ENCODE assay signal across 15 cellular contexts in the genomic region with DNA sequence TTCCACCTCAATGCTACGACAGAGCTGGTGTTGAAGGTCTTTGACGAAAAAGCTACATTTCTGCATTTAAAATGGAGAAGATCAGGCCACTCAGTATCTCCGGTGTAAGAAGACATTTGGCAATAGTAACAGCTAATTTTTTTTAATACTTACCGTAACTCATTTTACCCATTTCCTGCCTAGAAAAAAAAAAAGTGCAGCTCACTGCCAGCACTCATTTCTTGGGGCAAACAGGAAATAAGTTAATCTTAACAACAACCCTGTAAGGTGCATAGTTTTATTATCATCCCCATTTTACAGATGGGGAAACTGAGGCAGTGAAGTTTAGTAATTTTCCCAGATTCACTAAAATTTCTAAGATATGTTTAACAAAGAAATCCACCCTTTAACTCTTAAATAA. TPM values are rescaled to one million over a fixed set of nuclear protein-coding genes. Genes with fewer than 3 reads are reported as not detected.
DNase-seq lines count a peak whose midpoint lies in the region; ATAC-seq and TF ChIP-seq lines count a peak whose summit lies in the region.
"Had no signal": no experiment of that assay in that cellular context is flagged by ENCODE, and none has a peak within 500 bp of the region (broad histone marks: within the 10 kb centered on the region; RNA-seq: fewer than 3 reads in every experiment).

No MANE protein-coding gene starts in this region.

- DNase-seq in activated naive CD4-positive, alpha-beta T cell treated with anti-CD3 and anti-CD28 coated beads, Interleukin-2, amount 50 U/mL, for 16 hours, result no peak
- DNase-seq in GM23338 (ENCODE audit: low spot score), result no peak
- DNase-seq in T-helper 17 cell, result no peak
- DNase-seq in stimulated activated effector memory CD8-positive, alpha-beta T cell treated with anti-CD3 and anti-CD28 coated beads, Interleukin-12 subunit alpha, Interleukin-12 subunit beta, amount 100 ng/mL, for 72 hours (ENCODE audit: low spot score in 2 of 2), result no peak
- DNase-seq in progenitor cell of endocrine pancreas (ENCODE audit: low spot score, unreplicated experiment), result no peak
- DNase-seq in stimulated activated naive CD4-positive, alpha-beta T cell treated with Interleukin-2 at 50 U/mL for 16 hours (lab: John Stamatoyannopoulos, UW), result no peak
- DNase-seq: ACHN, DMS79 treated with DMSO at 0.1 percent for 48 hours, EL had no signal

- H4K20me1 ChIP-seq in GM23338 (replicated peaks; ENCODE audit: insufficient read depth), result no peaks in the 10 kb centered on the region
- H4K20me1 ChIP-seq: BLaER1 treated with 17β-estradiol and CSF1 and Interleukin-3, amounts not matched to agents 10 nM and 100 nM had no signal

- ATAC-seq in GM23338 (no peak), T-helper 17 cell (no peak)
- no peak for ATAC-seq in stimulated activated effector memory CD8-positive, alpha-beta T cell treated with anti-CD3 and anti-CD28 coated beads, Interleukin-12 subunit alpha, Interleukin-12 subunit beta, amount 100 ng/mL, for 72 hours
- ATAC-seq: HCT116 had no signal

- H3K27me3 Mint-ChIP-seq in activated naive CD4-positive, alpha-beta T cell treated with anti-CD3 and anti-CD28 coated beads, Interleukin-2, amount 50 U/mL, for 24 hours, result no peaks in the 10 kb centered on the region
- H3K27me3 Mint-ChIP-seq in GM23338 (ENCODE audit: insufficient read depth, low read depth, poor library complexity), result peaks cover 12% of the 10 kb centered on the region
- peaks cover 6% of the 10 kb centered on the region for H3K27me3 Mint-ChIP-seq in T-helper 17 cell
- H3K27me3 Mint-ChIP-seq in progenitor cell of endocrine pancreas, result peaks cover 18% of the 10 kb centered on the region

- peak overlapping the region; percentile 46 for H3K27ac Mint-ChIP-seq in activated naive CD4-positive, alpha-beta T cell treated with anti-CD3 and anti-CD28 coated beads, Interleukin-2, amount 50 U/mL, for 24 hours
- H3K27ac Mint-ChIP-seq in GM23338 (no peak overlapping the region), T-helper 17 cell (peak overlapping the region; percentile 59), progenitor cell of endocrine pancreas (no peak overlapping the region)
- peak overlapping the region; percentile 17 for H3K27ac Mint-ChIP-seq in stimulated activated effector memory CD8-positive, alpha-beta T cell treated with anti-CD3 and anti-CD28 coated beads, Interleukin-12 subunit alpha, Interleukin-12 subunit beta, amount 100 ng/mL, for 72 hours

- peaks cover 39% of the 10 kb centered on the region for H3K4me1 Mint-ChIP-seq in activated naive CD4-positive, alpha-beta T cell treated with anti-CD3 and anti-CD28 coated beads, Interleukin-2, amount 50 U/mL, for 24 hours
- H3K4me1 Mint-ChIP-seq in GM23338 (peaks cover 11% of the 10 kb centered on the region), T-helper 17 cell (peaks cover 23% of the 10 kb centered on the region), progenitor cell of endocrine pancreas (ENCODE audit: low read depth) (no peaks in the 10 kb centered on the region)
- peaks cover 5% of the 10 kb centered on the region for H3K4me1 Mint-ChIP-seq in stimulated activated effector memory CD8-positive, alpha-beta T cell treated with anti-CD3 and anti-CD28 coated beads, Interleukin-12 subunit alpha, Interleukin-12 subunit beta, amount 100 ng/mL, for 72 hours

- no peaks in the 10 kb centered on the region for H3K79me2 ChIP-seq in GM23338 (replicated peaks; ENCODE audit: insufficient read depth)

- no peaks in the 10 kb centered on the region for H3K36me3 Mint-ChIP-seq in activated naive CD4-positive, alpha-beta T cell treated with anti-CD3 and anti-CD28 coated beads, Interleukin-2, amount 50 U/mL, for 24 hours
- no peaks in the 10 kb centered on the region for H3K36me3 Mint-ChIP-seq in GM23338 (ENCODE audit: low read depth)
- H3K36me3 Mint-ChIP-seq in T-helper 17 cell (ENCODE audit: low read depth), result peaks cover 4% of the 10 kb centered on the region
- no peaks in the 10 kb centered on the region for H3K36me3 Mint-ChIP-seq in stimulated activated effector memory CD8-positive, alpha-beta T cell treated with anti-CD3 and anti-CD28 coated beads, Interleukin-12 subunit alpha, Interleukin-12 subunit beta, amount 100 ng/mL, for 72 hours
- H3K36me3 Mint-ChIP-seq in progenitor cell of endocrine pancreas (ENCODE audit: insufficient read depth), result no peaks in the 10 kb centered on the region
- H3K36me3 Mint-ChIP-seq: CD4-positive, alpha-beta memory T cell had no signal

- no peaks in the 10 kb centered on the region; the same call in 1 of the 2 replicates for H3K36me3 ChIP-seq in GM23338 (ENCODE audit: insufficient read depth)
- H3K36me3 ChIP-seq: BLaER1 treated with 17β-estradiol and CSF1 and Interleukin-3, amounts not matched to agents 10 nM and 100 nM had no signal

- no peaks in the 10 kb centered on the region for H3K4me1 ChIP-seq in GM23338 (ENCODE audit: insufficient read depth)

- H3K27ac ChIP-seq in GM23338 (ENCODE audit: low read depth), result no peak overlapping the region
- H3K27ac ChIP-seq: HL-60 had no signal

- H3K4me2 ChIP-seq in GM23338, result no peak overlapping the region

- no peak overlapping the region for H3K4me3 ChIP-seq in GM23338
- H3K4me3 ChIP-seq: BLaER1 treated with 17β-estradiol and CSF1 and Interleukin-3, amounts not matched to agents 10 nM and 100 nM had no signal

- H3K9me3 ChIP-seq in T-helper 17 cell (ENCODE audit: control insufficient read depth, low read length, poor library complexity, severe bottlenecking), result no peaks in the 10 kb centered on the region
- H3K9me3 ChIP-seq: BLaER1 treated with 17β-estradiol and CSF1 and Interleukin-3, amounts not matched to agents 10 nM and 100 nM had no signal

- no peak overlapping the region for H3K4me3 Mint-ChIP-seq in activated naive CD4-positive, alpha-beta T cell treated with anti-CD3 and anti-CD28 coated beads, Interleukin-2, amount 50 U/mL, for 24 hours
- H3K4me3 Mint-ChIP-seq in GM23338 (no peak overlapping the region), T-helper 17 cell (no peak overlapping the region), progenitor cell of endocrine pancreas (ENCODE audit: low read depth) (no peak overlapping the region)
- H3K4me3 Mint-ChIP-seq in stimulated activated effector memory CD8-positive, alpha-beta T cell treated with anti-CD3 and anti-CD28 coated beads, Interleukin-12 subunit alpha, Interleukin-12 subunit beta, amount 100 ng/mL, for 72 hours, result no peak overlapping the region

- H2AFZ ChIP-seq in GM23338, result peak overlapping the region; percentile 81; the same call in 1 of the 2 replicates

- no peaks in the 10 kb centered on the region for H3K9me3 Mint-ChIP-seq in activated naive CD4-positive, alpha-beta T cell treated with anti-CD3 and anti-CD28 coated beads, Interleukin-2, amount 50 U/mL, for 24 hours
- H3K9me3 Mint-ChIP-seq in GM23338 (no peaks in the 10 kb centered on the region), progenitor cell of endocrine pancreas (ENCODE audit: low read depth) (no peaks in the 10 kb centered on the region)
- no peaks in the 10 kb centered on the region for H3K9me3 Mint-ChIP-seq in stimulated activated effector memory CD8-positive, alpha-beta T cell treated with anti-CD3 and anti-CD28 coated beads, Interleukin-12 subunit alpha, Interleukin-12 subunit beta, amount 100 ng/mL, for 72 hours
- H3K9me3 Mint-ChIP-seq: CD4-positive, alpha-beta memory T cell had no signal

- no peaks in the 10 kb centered on the region for H3F3A ChIP-seq in GM23338 (replicated peaks; ENCODE audit: low read depth)

- no peaks in the 10 kb centered on the region for H3K9me2 ChIP-seq in GM23338 (ENCODE audit: insufficient read depth)

- H3K27me3 ChIP-seq in GM23338 (ENCODE audit: insufficient read depth), result no peaks in the 10 kb centered on the region
- H3K27me3 ChIP-seq: BLaER1 treated with 17β-estradiol and CSF1 and Interleukin-3, amounts not matched to agents 10 nM and 100 nM had no signal

- TF ChIP-seq CTCF in GM23338 (conservative IDR thresholded peaks at IDR 0.05; ENCODE audit: low read depth in 2 of 2) (no peak), progenitor cell of endocrine pancreas (IDR thresholded peaks at IDR 0.05; ENCODE audit: unreplicated experiment) (no peak)

RNA-seq across cellular contexts. Expression of gene KCNMB1, which starts 27.4 kb away (rescaled TPM):
- total RNA-seq in GM23338 (2014; rRNA removed; shearing (Covaris generic)), result 0.17 and 0.23 TPM in 2 replicates
- 0.19 and 0.26 TPM in 2 replicates for polyA plus RNA-seq in GM23338 (2016; fragmentation: Nextera tagmentation; extraction: Ambion mirVana)
- total RNA-seq in T-helper 17 cell, result under 1 TPM; 0.42 to 0.44 TPM
- not detected in 2 replicates for total RNA-seq in progenitor cell of endocrine pancreas
- total RNA-seq: A172; CD4-positive, alpha-beta memory T cell had no signal
- polyA plus RNA-seq: CD4-positive, alpha-beta memory T cell had no signal

Comparison
In these comparisons a context has a peak if more than half of its experiments do, and no peak if none do; other contexts are left out.
1. H3K27ac Mint-ChIP-seq: peak in activated naive CD4-positive, alpha-beta T cell treated with anti-CD3 and anti-CD28 coated beads, Interleukin-2, amount 50 U/mL, for 24 hours (single experiment), T-helper 17 cell (single experiment) and stimulated activated effector memory CD8-positive, alpha-beta T cell treated with anti-CD3 and anti-CD28 coated beads, Interleukin-12 subunit alpha, Interleukin-12 subunit beta, amount 100 ng/mL, for 72 hours (single experiment); none in GM23338 (single experiment) and progenitor cell of endocrine pancreas (single experiment).